8 cellular contexts compared by ENCODE assay signal in genomic region chr19:12800873-12801465, GRCh38. TPM values are rescaled to one million over a fixed set of nuclear protein-coding genes. Genes with fewer than 3 reads are reported as not detected.
A peak's percentile ranks its signal among the peaks of the same experiment; 100 is the strongest.
DNase-seq lines count a peak whose midpoint lies in the region; ATAC-seq and TF ChIP-seq lines count a peak whose summit lies in the region.

No MANE protein-coding gene starts in this region.

- POLR2A ChIA-PET in PC-3 (lab: Charles Lee; ENCODE audit: unreplicated experiment), result interaction anchor here (0.6 kb wide), 1 partner anchor 35 kb away, joined by 4 read pairs; no protein-coding TSS in a partner anchor

- H2AFZ ChIP-seq in PC-3 (ENCODE audit: low read length) (peak overlapping the region; percentile 91), mesenchymal stem cell (ENCODE audit: low read depth, low read length) (peak overlapping the region; percentile 73)

- H3K4me2 ChIP-seq in PC-3 (ENCODE audit: low read length) (peak overlapping the region; percentile 91), mesenchymal stem cell (ENCODE audit: low read length, poor library complexity, severe bottlenecking) (peak overlapping the region; percentile 68)

- no peaks in the 10 kb centered on the region for H3K9me2 ChIP-seq in PC-3 (replicated peaks; ENCODE audit: low read length)

- peak overlapping the region in 1 of 2 experiments; percentile 80 for H3K23ac ChIP-seq in mesenchymal stem cell (ENCODE audit: low read length in 2 of 2)

- H3K4me3 ChIP-seq in PC-3 (ENCODE audit: low read length) (peak overlapping the region; percentile 81), choroid plexus epithelial cell (ENCODE audit: low read depth, low read length) (peak overlapping the region; percentile 89), mesenchymal stem cell (ENCODE audit: insufficient read depth in 1 of 2, low read depth in 1 of 2, low read length in 2 of 2) (peak overlapping the region; percentile 80 to 89), urinary bladder (ENCODE audit: low read depth, low read length) (peak overlapping the region; percentile 78)

- peaks cover 19% of the 10 kb centered on the region for H3K79me1 ChIP-seq in mesenchymal stem cell (replicated peaks; ENCODE audit: low read length, poor library complexity, severe bottlenecking)

- H3K18ac ChIP-seq in mesenchymal stem cell (ENCODE audit: low read depth in 1 of 2, low read length in 2 of 2), result peak overlapping the region; percentile 7 to 73

- H3K27ac ChIP-seq in PC-3 (ENCODE audit: low read length), result no peak overlapping the region; the same call in 1 of the 2 replicates
- no peak overlapping the region for H3K27ac ChIP-seq in mesenchymal stem cell (ENCODE audit: low read length, poor library complexity, severe bottlenecking)
- peak overlapping the region; percentile 33 for H3K27ac ChIP-seq in urinary bladder (ENCODE audit: low read depth)

- no peak overlapping the region for H2BK120ac ChIP-seq in mesenchymal stem cell (ENCODE audit: low read depth, low read length)

- H3K36me3 ChIP-seq in PC-3 (ENCODE audit: low read depth, low read length) (peaks cover 15% of the 10 kb centered on the region), mesenchymal stem cell (ENCODE audit: control insufficient read depth in 1 of 2, insufficient read depth in 2 of 2, low read depth in 1 of 2, low read length in 2 of 2) (peaks cover 14 to 23% of the 10 kb centered on the region in 2 experiments), urinary bladder (ENCODE audit: insufficient read depth) (no peaks in the 10 kb centered on the region)

- ATAC-seq in PC-3 (peak; percentile 24), HG03159 (IDR thresholded peaks at IDR 0.05; ENCODE audit: unreplicated experiment) (no peak)

- H2BK15ac ChIP-seq in mesenchymal stem cell (ENCODE audit: low read depth, poor library complexity, severe bottlenecking), result no peak overlapping the region

- H3K9me3 ChIP-seq in PC-3 (ENCODE audit: low read length) (no peaks in the 10 kb centered on the region), mesenchymal stem cell (ENCODE audit: control insufficient read depth, low read length) (no peaks in the 10 kb centered on the region)

- no peak overlapping the region for H4K91ac ChIP-seq in mesenchymal stem cell (ENCODE audit: low read length)

- H3K79me2 ChIP-seq in PC-3 (ENCODE audit: low read length), result peaks cover 28% of the 10 kb centered on the region

- peak overlapping the region in 1 of 2 experiments; percentile 88 for H3K14ac ChIP-seq in mesenchymal stem cell (ENCODE audit: low read length in 2 of 2)

- H3K4me1 ChIP-seq in PC-3 (ENCODE audit: insufficient read depth, low read length) (peaks cover 19% of the 10 kb centered on the region), mesenchymal stem cell (ENCODE audit: control insufficient read depth, insufficient read depth, low read depth, low read length) (peaks cover 27% of the 10 kb centered on the region), urinary bladder (ENCODE audit: insufficient read depth) (no peaks in the 10 kb centered on the region)

- CTCF ChIA-PET in PC-3 (lab: Charles Lee), result interaction anchor here (1.1 kb wide), 1 partner anchor 47 kb away, joined by 3 read pairs; no protein-coding TSS in a partner anchor

- 8% methylated on average over 32 of the region's 38 CpGs for WGBS in mesenchymal stem cell
- 9% methylated on average over 38 of the region's 38 CpGs for WGBS in urinary bladder

- H4K8ac ChIP-seq in mesenchymal stem cell (ENCODE audit: low read length), result peak overlapping the region; percentile 9

- peak overlapping the region; percentile 84 for H3K9ac ChIP-seq in PC-3 (ENCODE audit: low read length)
- peak overlapping the region; percentile 88 for H3K9ac ChIP-seq in mesenchymal stem cell (ENCODE audit: low read length)

- H2BK12ac ChIP-seq in mesenchymal stem cell (ENCODE audit: low read length in 2 of 2), result no peak overlapping the region

- intact Hi-C loops in PC-3 (cut with micrococcal nuclease), result loop anchor here (5.0 kb wide), 1 partner anchor 36 kb away; the partner anchor contains the start of gene MAST1

- no peaks in the 10 kb centered on the region for H4K20me1 ChIP-seq in PC-3 (ENCODE audit: low read length)

- H3K27me3 ChIP-seq in PC-3 (ENCODE audit: low read length) (no peaks in the 10 kb centered on the region), mesenchymal stem cell (ENCODE audit: control insufficient read depth in 1 of 2, insufficient read depth in 1 of 2, low read length in 2 of 2) (no peaks in the 10 kb centered on the region)

- TF ChIP-seq CTCF in PC-3 (conservative IDR thresholded peaks at IDR 0.05; ENCODE audit: low read depth, low read length) (0 out of 2 replicates have a peak, but pooled peaks have one; percentile 29), choroid plexus epithelial cell (conservative IDR thresholded peaks at IDR 0.05; ENCODE audit: low read depth, low read length) (no peak)

- DNase-seq in EL, result peak; percentile 14
- DNase-seq in PC-3, result peak; percentile 22
- no peak for DNase-seq in choroid plexus epithelial cell (ENCODE audit: low read depth)
- DNase-seq in mesenchymal stem cell, result peak; percentile 33
- DNase-seq in DMS 273 treated with DMSO at 0.1 percent for 48 hours (lab: John Stamatoyannopoulos, UW), result no peak
- DNase-seq in dermis blood vessel endothelial cell, result no peak

- BruUV-seq in PC-3 (replicated peaks; lab: Mats Ljungman, UMichigan), result TSS peak; percentile 53

- H2BK5ac ChIP-seq in mesenchymal stem cell (ENCODE audit: low read depth, low read length, poor library complexity, severe bottlenecking), result no peak overlapping the region

- H3F3A ChIP-seq in PC-3 (ENCODE audit: low read length, unreplicated experiment), result no peaks in the 10 kb centered on the region

- H2AK5ac ChIP-seq in mesenchymal stem cell (ENCODE audit: low read length, severe bottlenecking), result no peak overlapping the region

- peak overlapping the region in 1 of 2 experiments; percentile 50 for H3K4ac ChIP-seq in mesenchymal stem cell (ENCODE audit: low read depth in 1 of 2, low read length in 2 of 2)

RNA-seq across cellular contexts. Expression of gene PRDX2, which starts 0.6 kb away (rescaled TPM):
- total RNA-seq in PC-3 (2014; rRNA removed), result 729 and 746 TPM in 2 replicates
- polyA plus RNA-seq in mesenchymal stem cell (2013, experiment 1 of 2), result 139 TPM
- polyA plus RNA-seq in mesenchymal stem cell (2013, experiment 2 of 2), result 142 TPM
- 74.2 TPM for total RNA-seq in urinary bladder
- polyA plus RNA-seq in urinary bladder, result 245 TPM
- total RNA-seq in dermis blood vessel endothelial cell, result 214 and 278 TPM in 2 replicates

RNA-seq across cellular contexts. Expression of gene THSD8, which starts 0.9 kb away (rescaled TPM):
- total RNA-seq in PC-3 (2014; rRNA removed) (not detected in 2 replicates), urinary bladder (not detected), dermis blood vessel endothelial cell (0.23 TPM in 1 of 2 replicates, not detected in the other)
- 4.3 TPM for polyA plus RNA-seq in mesenchymal stem cell (2013, experiment 1 of 2)
- 4.1 TPM for polyA plus RNA-seq in mesenchymal stem cell (2013, experiment 2 of 2)
- not detected for polyA plus RNA-seq in urinary bladder

RNA-seq across cellular contexts. Expression of gene RNASEH2A, which starts 5.4 kb away (rescaled TPM):
- total RNA-seq in PC-3 (2014; rRNA removed) (118 and 120 TPM in 2 replicates), urinary bladder (9.5 TPM), dermis blood vessel endothelial cell (19.6 and 45.6 TPM in 2 replicates)
- polyA plus RNA-seq in mesenchymal stem cell (2013, experiment 1 of 2), result 2.8 TPM
- 2.9 TPM for polyA plus RNA-seq in mesenchymal stem cell (2013, experiment 2 of 2)
- 12.8 TPM for polyA plus RNA-seq in urinary bladder

RNA-seq across cellular contexts. Expression of gene JUNB, which starts 9.7 kb away (rescaled TPM):
- 343 and 391 TPM in 2 replicates for total RNA-seq in PC-3 (2014; rRNA removed)
- 273 TPM for polyA plus RNA-seq in mesenchymal stem cell (2013, experiment 1 of 2)
- polyA plus RNA-seq in mesenchymal stem cell (2013, experiment 2 of 2), result 264 TPM
- 107 TPM for total RNA-seq in urinary bladder
- 545 TPM for polyA plus RNA-seq in urinary bladder
- 61.1 and 151 TPM in 2 replicates for total RNA-seq in dermis blood vessel endothelial cell

RNA-seq across cellular contexts. Expression of gene HOOK2, which starts 25.6 kb away (rescaled TPM):
- total RNA-seq in PC-3 (2014; rRNA removed) (95.2 and 95.7 TPM in 2 replicates), urinary bladder (30.2 TPM), dermis blood vessel endothelial cell (12.1 and 14.8 TPM in 2 replicates)
- 10.8 TPM for polyA plus RNA-seq in mesenchymal stem cell (2013, experiment 1 of 2)
- 10.4 TPM for polyA plus RNA-seq in mesenchymal stem cell (2013, experiment 2 of 2)
- polyA plus RNA-seq in urinary bladder, result 28.4 TPM

Comparison
In these comparisons a context has a peak if more than half of its experiments do, and no peak if none do; other contexts are left out.
1. DNase-seq: peak in EL (single experiment), PC-3 (single experiment) and mesenchymal stem cell (single experiment); none in choroid plexus epithelial cell (single experiment), DMS 273 treated with DMSO at 0.1 percent for 48 hours (single experiment) and dermis blood vessel endothelial cell (single experiment).
2. Peak in every context shown above with its lines, with median percentiles within 50 percentile points of each other: H3K4me3 ChIP-seq.